In the genomic region with DNA sequence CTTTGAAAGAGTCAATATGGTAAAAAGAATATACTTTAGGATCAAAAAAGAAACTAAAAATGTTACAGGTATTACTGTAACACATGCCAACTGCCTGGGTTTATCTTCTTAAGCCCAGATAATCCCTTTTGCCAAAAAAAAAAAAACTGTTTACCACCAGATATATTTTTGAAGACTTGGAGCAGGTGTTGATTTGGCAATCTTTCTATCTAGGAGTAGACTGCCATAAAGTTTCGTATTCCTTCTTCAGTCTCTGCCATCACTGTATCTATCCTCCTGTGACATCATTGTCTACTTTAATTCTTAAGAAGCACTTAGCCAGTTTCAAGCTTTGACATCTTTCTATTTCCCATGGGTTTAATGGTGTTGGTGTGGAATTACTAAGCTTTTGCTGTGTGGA, we compare ENCODE assay signal across 22 cellular contexts.
"Had no signal": no experiment of that assay in that cellular context is flagged by ENCODE, and none has a peak within 500 bp of the region (broad histone marks: within the 10 kb centered on the region; RNA-seq: fewer than 3 reads in every experiment).

No MANE protein-coding gene starts in this region.

- H3K27me3 Mint-ChIP-seq: activated CD4-positive, alpha-beta memory T cell treated with anti-CD3 and anti-CD28 coated beads for 36 hours; activated naive CD8-positive, alpha-beta T cell treated with anti-CD3 and anti-CD28 coated beads for 36 hours; central memory CD8-positive, alpha-beta T cell; progenitor cell of endocrine pancreas had no signal

- DNase-seq: activated CD4-positive, alpha-beta memory T cell treated with anti-CD3 and anti-CD28 coated beads for 36 hours; activated CD4-positive, alpha-beta T cell treated with anti-CD3 and anti-CD28 coated beads for 4 hours; activated naive CD4-positive, alpha-beta T cell; activated naive CD8-positive, alpha-beta T cell treated with anti-CD3 and anti-CD28 coated beads for 36 hours; amniotic stem cell; colonic mucosa; endodermal cell; heart left ventricle; left lung; occipital lobe; small intestine; stimulated activated CD4-positive, alpha-beta T cell treated with anti-CD3 and anti-CD28 coated beads, Interleukin-15, amount 100 ng/mL, for 24 hours; stimulated activated CD4-positive, alpha-beta T cell treated with anti-CD3 and anti-CD28 coated beads, Interleukin-2, amount 100 ng/mL, for 48 hours; stimulated activated naive CD8-positive, alpha-beta T cell treated with anti-CD3 and anti-CD28 coated beads, Interleukin-15, amount 100 ng/mL, for 72 hours; transverse colon had no signal

- ATAC-seq: heart left ventricle; left lung; stimulated activated naive CD8-positive, alpha-beta T cell treated with anti-CD3 and anti-CD28 coated beads, Interleukin-15, amount 100 ng/mL, for 72 hours; WTC11 had no signal

- H3K4me3 ChIP-seq: colonic mucosa, heart left ventricle, left lung, right atrium auricular region, suprapubic skin, transverse colon had no signal

- H3K9me3 ChIP-seq: colonic mucosa, left lung, right atrium auricular region, suprapubic skin, transverse colon had no signal

- H3K4me3 Mint-ChIP-seq: activated CD4-positive, alpha-beta memory T cell treated with anti-CD3 and anti-CD28 coated beads for 36 hours; activated naive CD8-positive, alpha-beta T cell treated with anti-CD3 and anti-CD28 coated beads for 36 hours; central memory CD8-positive, alpha-beta T cell; endodermal cell; mesothelial cell of epicardium; stimulated activated naive CD8-positive, alpha-beta T cell treated with anti-CD3 and anti-CD28 coated beads, Interleukin-15, amount 100 ng/mL, for 72 hours; T-helper 2 cell treated with Interferon-gamma antibody and Interleukin-4, amounts not matched to agents 5 μg/mL and 100 μg/mL, for 36 hours; WTC11 had no signal

- H3K9me3 Mint-ChIP-seq: activated CD4-positive, alpha-beta memory T cell treated with anti-CD3 and anti-CD28 coated beads for 36 hours; activated naive CD8-positive, alpha-beta T cell treated with anti-CD3 and anti-CD28 coated beads for 36 hours; central memory CD8-positive, alpha-beta T cell; endodermal cell; T-helper 2 cell treated with Interferon-gamma antibody and Interleukin-4, amounts not matched to agents 5 μg/mL and 100 μg/mL, for 36 hours had no signal

- H3K27ac Mint-ChIP-seq: activated CD4-positive, alpha-beta memory T cell treated with anti-CD3 and anti-CD28 coated beads for 36 hours; activated naive CD8-positive, alpha-beta T cell treated with anti-CD3 and anti-CD28 coated beads for 36 hours; endodermal cell; mesothelial cell of epicardium; progenitor cell of endocrine pancreas; stimulated activated naive CD8-positive, alpha-beta T cell treated with anti-CD3 and anti-CD28 coated beads, Interleukin-15, amount 100 ng/mL, for 72 hours; T-helper 2 cell treated with Interferon-gamma antibody and Interleukin-4, amounts not matched to agents 5 μg/mL and 100 μg/mL, for 36 hours; WTC11 had no signal

- H3K36me3 Mint-ChIP-seq: activated CD4-positive, alpha-beta memory T cell treated with anti-CD3 and anti-CD28 coated beads for 36 hours; WTC11 had no signal

- H3K27ac ChIP-seq: colonic mucosa, heart left ventricle, left lung, right atrium auricular region, suprapubic skin, transverse colon had no signal

- H3K36me3 ChIP-seq: colonic mucosa, heart left ventricle, left lung, right atrium auricular region, suprapubic skin, transverse colon had no signal

- H3K27me3 ChIP-seq: colonic mucosa, heart left ventricle, left lung, right atrium auricular region, suprapubic skin, transverse colon had no signal
